In the genomic region with DNA sequence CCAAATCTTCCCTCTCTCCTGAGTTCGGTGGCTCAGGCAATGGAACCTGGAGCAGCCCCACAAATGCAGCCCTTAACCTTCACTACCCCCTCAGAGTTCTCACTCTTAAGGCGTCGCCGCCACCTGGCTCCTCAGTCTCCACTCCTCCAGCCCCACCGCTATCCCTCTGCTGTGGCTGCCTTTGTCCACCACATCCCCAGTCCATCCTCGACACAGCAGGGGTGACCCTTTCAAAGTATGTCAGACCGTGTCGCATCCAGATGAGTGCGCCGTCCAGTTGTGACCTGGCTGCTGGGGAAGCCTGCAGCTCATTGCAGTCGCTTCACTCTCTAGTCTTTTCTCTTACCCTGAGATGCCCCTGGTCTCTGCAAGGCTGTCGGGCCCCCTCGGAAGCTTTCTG, we compare ENCODE assay signal across 10 cellular contexts. TPM values are rescaled to one million over a fixed set of nuclear protein-coding genes. Genes with fewer than 3 reads are reported as not detected.
DNase-seq lines count a peak whose midpoint lies in the region; ATAC-seq and TF ChIP-seq lines count a peak whose summit lies in the region.
"Had no signal": no experiment of that assay in that cellular context is flagged by ENCODE, and none has a peak within 500 bp of the region (broad histone marks: within the 10 kb centered on the region; RNA-seq: fewer than 3 reads in every experiment).

No MANE protein-coding gene starts in this region.

- peaks cover 21% of the 10 kb centered on the region for H3K4me1 ChIP-seq in iPS-18a (ENCODE audit: control insufficient read depth, low read depth, low read length)
- peaks cover 48% of the 10 kb centered on the region for H3K4me1 ChIP-seq in stomach smooth muscle (ENCODE audit: control insufficient read depth, insufficient read depth, low read length)

- no peak for DNase-seq in T-helper 1 cell
- DNase-seq in NCI-H2081 treated with DMSO at 0.1 percent for 48 hours (lab: John Stamatoyannopoulos, UW): no peak
- DNase-seq: DMS 273 treated with DMSO at 0.1 percent for 48 hours had no signal

- H3K9ac ChIP-seq in iPS-18a (ENCODE audit: low read length) (peak overlapping the region; percentile 82), stomach smooth muscle (ENCODE audit: low read length in 2 of 2) (peak overlapping the region; percentile 81 to 87)

- peak overlapping the region; percentile 88 for H3K4me3 Mint-ChIP-seq in T-helper 1 cell treated with Interleukin-12 subunit alpha and Interleukin-12 subunit beta and Interleukin-4 antibody, amounts not matched to agents 30 μg/mL and 1 μg/mL, for 36 hours

- peak overlapping the region; percentile 24 for H3K27ac ChIP-seq in iPS-18a (ENCODE audit: low read length)
- H3K27ac ChIP-seq in stomach smooth muscle (ENCODE audit: low read length): no peak overlapping the region

- H3K4me3 ChIP-seq in WI38 (ENCODE audit: low read depth, low read length): peak overlapping the region; percentile 96
- H3K4me3 ChIP-seq in iPS-18a (ENCODE audit: low read length): peak overlapping the region; percentile 94
- H3K4me3 ChIP-seq in stomach smooth muscle (ENCODE audit: low read length in 2 of 2): peak overlapping the region; percentile 81 to 92

- H3K9me3 ChIP-seq in iPS-18a (ENCODE audit: control insufficient read depth, low read depth, low read length) (no peaks in the 10 kb centered on the region), stomach smooth muscle (ENCODE audit: control insufficient read depth in 2 of 2, low read length in 2 of 2) (no peaks in the 10 kb centered on the region)

- H3K36me3 ChIP-seq in iPS-18a (ENCODE audit: control insufficient read depth, low read depth, low read length): no peaks in the 10 kb centered on the region
- H3K36me3 ChIP-seq in stomach smooth muscle (ENCODE audit: control insufficient read depth in 2 of 2, insufficient read depth in 2 of 2, low read length in 2 of 2): peaks cover 4 to 7% of the 10 kb centered on the region in 2 donors

- H3K4me1 Mint-ChIP-seq in T-helper 1 cell treated with Interleukin-12 subunit alpha and Interleukin-12 subunit beta and Interleukin-4 antibody, amounts not matched to agents 30 μg/mL and 1 μg/mL, for 36 hours (ENCODE audit: low read depth): peaks cover 51% of the 10 kb centered on the region

- no peaks in the 10 kb centered on the region for H3K27me3 Mint-ChIP-seq in T-helper 1 cell treated with Interleukin-12 subunit alpha and Interleukin-12 subunit beta and Interleukin-4 antibody, amounts not matched to agents 30 μg/mL and 1 μg/mL, for 36 hours (ENCODE audit: low read depth)

- no peaks in the 10 kb centered on the region for H3K9me3 Mint-ChIP-seq in T-helper 1 cell treated with Interleukin-12 subunit alpha and Interleukin-12 subunit beta and Interleukin-4 antibody, amounts not matched to agents 30 μg/mL and 1 μg/mL, for 36 hours

- ATAC-seq in GM21786 (IDR thresholded peaks at IDR 0.05; ENCODE audit: unreplicated experiment): no peak
- ATAC-seq in esophagus mucosa: no peak

- H3K27me3 ChIP-seq in iPS-18a (ENCODE audit: control insufficient read depth, insufficient read depth, low read length) (no peaks in the 10 kb centered on the region), stomach smooth muscle (ENCODE audit: control insufficient read depth in 1 of 2, insufficient read depth in 2 of 2, low read length in 2 of 2) (no peaks in the 10 kb centered on the region)

- peak overlapping the region; percentile 92 for H3K27ac Mint-ChIP-seq in T-helper 1 cell treated with Interleukin-12 subunit alpha and Interleukin-12 subunit beta and Interleukin-4 antibody, amounts not matched to agents 30 μg/mL and 1 μg/mL, for 36 hours

- no peak for TF ChIP-seq CTCF in WI38 (IDR thresholded peaks at IDR 0.05; ENCODE audit: low read depth, low read length)

- H3K36me3 Mint-ChIP-seq in T-helper 1 cell treated with Interleukin-12 subunit alpha and Interleukin-12 subunit beta and Interleukin-4 antibody, amounts not matched to agents 30 μg/mL and 1 μg/mL, for 36 hours (ENCODE audit: low read depth): peaks cover 22% of the 10 kb centered on the region

RNA-seq across cellular contexts. Expression of gene SPPL2B, which starts 1.0 kb away (rescaled TPM):
- 18.8 TPM for total RNA-seq in esophagus mucosa

RNA-seq across cellular contexts. Expression of gene LSM7, which starts 1.1 kb away (rescaled TPM):
- 98.9 TPM for total RNA-seq in esophagus mucosa

RNA-seq across cellular contexts. Expression of gene LINGO3, which starts 21.6 kb away (rescaled TPM):
- total RNA-seq in esophagus mucosa: not detected
- total RNA-seq: LHCN-M2 had no signal

RNA-seq across cellular contexts. Expression of gene TMPRSS9, which starts 30.5 kb away (rescaled TPM):
- total RNA-seq in esophagus mucosa: not detected
- total RNA-seq: LHCN-M2 had no signal

RNA-seq across cellular contexts. Expression of gene PEAK3, which starts 47.6 kb away (rescaled TPM):
- 0.08 TPM for total RNA-seq in esophagus mucosa
